ENCODE assay signal across 22 cellular contexts in the genomic region with DNA sequence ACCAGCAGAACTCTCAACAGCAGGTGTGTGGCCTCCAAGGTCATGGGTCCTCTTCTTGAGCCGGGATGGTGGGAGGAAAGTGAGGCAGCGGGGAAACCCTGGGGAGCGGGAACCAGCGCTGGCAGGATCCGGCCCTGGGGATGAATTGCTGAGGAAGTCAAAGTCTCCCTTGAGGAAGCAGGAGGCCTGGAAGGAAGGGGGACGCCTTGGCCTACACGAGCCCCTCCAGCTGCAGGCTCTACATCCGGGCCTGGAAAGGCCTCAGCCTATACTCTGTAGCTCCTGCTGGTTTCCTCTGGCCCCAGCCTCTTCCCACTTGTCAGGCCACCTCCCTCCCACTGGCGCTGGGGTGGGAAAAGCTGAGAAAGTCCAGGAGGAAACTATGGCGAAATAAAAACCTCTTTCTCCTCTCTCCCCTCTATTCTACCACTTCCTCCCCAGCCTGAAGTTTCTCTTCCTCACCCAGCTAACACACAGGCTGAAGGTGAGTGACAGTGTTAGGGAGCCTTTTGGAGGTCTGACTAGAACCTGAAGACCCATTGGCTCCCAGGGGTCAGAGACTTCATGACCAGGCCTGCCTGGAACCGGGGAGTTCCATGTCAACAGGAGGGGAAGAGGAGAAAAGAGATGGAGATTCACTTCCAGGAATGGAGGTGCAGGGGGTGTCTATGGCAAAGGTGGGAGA. TPM values are rescaled to one million over a fixed set of nuclear protein-coding genes. Genes with fewer than 3 reads are reported as not detected.
DNase-seq lines count a peak whose midpoint lies in the region; ATAC-seq and TF ChIP-seq lines count a peak whose summit lies in the region.
"Had no signal": no experiment of that assay in that cellular context is flagged by ENCODE, and none has a peak within 500 bp of the region (broad histone marks: within the 10 kb centered on the region; RNA-seq: fewer than 3 reads in every experiment).

No MANE protein-coding gene starts in this region.

- in situ Hi-C loops in KBM-7 (cut with MboI; ENCODE audit: low pct_unique_long_range_greater_than_20kb, low sequenced_read_pairs) = no loop called here

- H3K9me3 ChIP-seq in OCI-LY7 (ENCODE audit: low read length) = peaks cover 16% of the 10 kb centered on the region; the same call in 1 of the 2 replicates
- H3K9me3 ChIP-seq: uterus had no signal

- no peaks in the 10 kb centered on the region for H3K79me2 ChIP-seq in OCI-LY7 (ENCODE audit: insufficient read depth, low read depth, low read length)

- H3K27ac Mint-ChIP-seq in CD14-positive monocyte (peak overlapping the region; percentile 93 to 99 (median 97)), memory B cell (peak overlapping the region; percentile 61), Calu3 (ENCODE audit: unreplicated experiment) (no peak overlapping the region)
- H3K27ac Mint-ChIP-seq: endodermal cell, HFFc6 had no signal

- peak overlapping the region; percentile 55; the same call in 1 of the 2 replicates for H2AFZ ChIP-seq in OCI-LY7 (ENCODE audit: low read length)

- H3K4me1 ChIP-seq in OCI-LY7 (ENCODE audit: insufficient read depth, low read length, poor library complexity, severe bottlenecking) = peaks cover 30% of the 10 kb centered on the region
- H3K4me1 ChIP-seq: uterus had no signal

- POLR2A ChIA-PET in OCI-LY7 (lab: Charles Lee) = interaction anchor here (0.6 to 3.4 kb wide), 5 partner anchors 10 to 1560 kb away, joined by 3 to 16 read pairs (median 7); partner anchors contain the start of genes TBCC and TREML2

- peaks cover 20% of the 10 kb centered on the region for H3K36me3 ChIP-seq in OCI-LY7 (ENCODE audit: insufficient read depth, low read length)
- H3K36me3 ChIP-seq: uterus had no signal

- H3K9me3 Mint-ChIP-seq in CD14-positive monocyte (peaks cover 12 to 21% (median 15%) of the 10 kb centered on the region in 7 donors), memory B cell (peaks cover 2% of the 10 kb centered on the region), Calu3 (ENCODE audit: low read depth, unreplicated experiment) (no peaks in the 10 kb centered on the region)
- H3K9me3 Mint-ChIP-seq: activated naive CD4-positive, alpha-beta T cell treated with anti-CD3 and anti-CD28 coated beads, Interleukin-2, amount 50 U/mL, for 24 hours; activated T-cell treated with anti-CD3 and anti-CD28 coated beads, Interleukin-2, amount 50 U/mL, for 4 hours had no signal

- peak; percentile 34 to 45 for DNase-seq in NOMO-1 (lab: John Stamatoyannopoulos, UW; ENCODE audit: unreplicated experiment in 2 of 2)
- no peak for DNase-seq in NOMO-1 treated with dmso at 0.1 percent for 144 hours (lab: John Stamatoyannopoulos, UW; ENCODE audit: unreplicated experiment)
- no peak for DNase-seq in CD14-positive monocyte (ENCODE audit: low spot score)
- peak; percentile 14 for DNase-seq in OCI-LY7 (ENCODE audit: low spot score)
- no peak for DNase-seq in memory B cell (ENCODE audit: low spot score in 2 of 2)
- no peak for DNase-seq in KBM-7
- DNase-seq in DMS79 treated with DMSO at 0.1 percent for 48 hours (lab: John Stamatoyannopoulos, UW) = no peak
- no peak for DNase-seq in Calu3
- DNase-seq: activated T-cell treated with anti-CD3 and anti-CD28 coated beads, Interleukin-2, amount 50 U/mL, for 4 hours; endodermal cell; HFFc6; left colon; NCI-H526 treated with DMSO at 0.1 percent for 48 hours; SIG-M5; stimulated activated CD4-positive, alpha-beta T cell treated with anti-CD3 and anti-CD28 coated beads, Interleukin-4, amount 100 ng/mL, for 4 hours; uterus had no signal

- ATAC-seq in memory B cell (ENCODE audit: low read depth) = peak; percentile 43
- ATAC-seq: activated T-cell treated with anti-CD3 and anti-CD28 coated beads, Interleukin-2, amount 50 U/mL, for 4 hours; left colon had no signal

- CTCF ChIA-PET in OCI-LY7 (lab: Charles Lee; ENCODE audit: unreplicated experiment) (interaction anchor here (1.0 kb wide), 2 partner anchors 10 to 14 kb away, joined by 3 read pairs; partner anchors contain the start of gene TREML2), Calu3 (lab: Charles Lee) (no interaction called here)

- no peaks in the 10 kb centered on the region for H3K9me2 ChIP-seq in OCI-LY7 (ENCODE audit: insufficient read depth, low read length)

- no peaks in the 10 kb centered on the region for H4K20me1 ChIP-seq in OCI-LY7 (ENCODE audit: insufficient read depth, low read length)

- 0 out of 2 replicates have a peak overlapping the region, but pooled peaks have one; percentile 18 for H3K4me2 ChIP-seq in OCI-LY7 (ENCODE audit: low read length)

- BruUV-seq in OCI-LY7 (replicated peaks; lab: Mats Ljungman, UMichigan) (no TSS peak), Calu3 (replicated peaks; lab: Mats Ljungman, UMichigan) (no TSS peak)

- H3K27ac ChIP-seq in OCI-LY7 (ENCODE audit: low read depth, low read length, poor library complexity, severe bottlenecking) = no peak overlapping the region
- H3K27ac ChIP-seq: 22Rv1, uterus had no signal

- H3K4me3 Mint-ChIP-seq in CD14-positive monocyte = peak overlapping the region; percentile 64 to 71
- H3K4me3 Mint-ChIP-seq in memory B cell = peak overlapping the region; percentile 45
- no peak overlapping the region for H3K4me3 Mint-ChIP-seq in Calu3 (ENCODE audit: low read depth, unreplicated experiment)
- H3K4me3 Mint-ChIP-seq: activated naive CD4-positive, alpha-beta T cell treated with anti-CD3 and anti-CD28 coated beads, Interleukin-2, amount 50 U/mL, for 24 hours; activated T-cell treated with anti-CD3 and anti-CD28 coated beads, Interleukin-2, amount 50 U/mL, for 4 hours; endodermal cell; HFFc6 had no signal

- H3K4me1 Mint-ChIP-seq in CD14-positive monocyte (peaks cover 74% of the 10 kb centered on the region), memory B cell (peaks cover 29% of the 10 kb centered on the region), Calu3 (ENCODE audit: low read depth, unreplicated experiment) (no peaks in the 10 kb centered on the region)

- TF ChIP-seq CTCF in CD14-positive monocyte (IDR thresholded peaks at IDR 0.05) = no peak
- no peak for TF ChIP-seq CTCF in OCI-LY7 (conservative IDR thresholded peaks at IDR 0.05; ENCODE audit: low read length)
- TF ChIP-seq CTCF in Calu3 (IDR thresholded peaks at IDR 0.05; ENCODE audit: unreplicated experiment) = no peak

- intact Hi-C loops in CD14-positive monocyte (cut with micrococcal nuclease) (loop anchor here (5.0 to 10.0 kb wide), 2 partner anchors 41 to 99 kb away; partner anchors contain the start of genes TREM1 (in 1 of the 2) and TREML4 (in 1 of the 2)), OCI-LY7 (cut with micrococcal nuclease; ENCODE audit: unreplicated experiment) (no loop called here), Calu3 (cut with micrococcal nuclease; ENCODE audit: unreplicated experiment) (no loop called here)

- H3K4me3 ChIP-seq in OCI-LY7 (ENCODE audit: low read depth, low read length, poor library complexity, severe bottlenecking) = no peak overlapping the region
- H3K4me3 ChIP-seq: uterus had no signal

- peaks cover 0 to 2% (median 0%) of the 10 kb centered on the region in 3 donors for H3K27me3 Mint-ChIP-seq in CD14-positive monocyte (ENCODE audit: low read depth in 3 of 3)
- no peaks in the 10 kb centered on the region for H3K27me3 Mint-ChIP-seq in memory B cell
- peaks cover 48% of the 10 kb centered on the region for H3K27me3 Mint-ChIP-seq in Calu3 (ENCODE audit: unreplicated experiment)
- H3K27me3 Mint-ChIP-seq: activated naive CD4-positive, alpha-beta T cell treated with anti-CD3 and anti-CD28 coated beads, Interleukin-2, amount 50 U/mL, for 24 hours had no signal

- H3K36me3 Mint-ChIP-seq in CD14-positive monocyte (peaks cover 9 to 21% of the 10 kb centered on the region in 2 donors), memory B cell (peaks cover 9% of the 10 kb centered on the region), Calu3 (ENCODE audit: insufficient read depth, unreplicated experiment) (no peaks in the 10 kb centered on the region)
- H3K36me3 Mint-ChIP-seq: activated naive CD4-positive, alpha-beta T cell treated with anti-CD3 and anti-CD28 coated beads, Interleukin-2, amount 50 U/mL, for 24 hours had no signal

RNA-seq across cellular contexts. Expression of gene TREML2, which starts 14.8 kb away (rescaled TPM):
- 1 to 10 TPM in 1 of 2 donors, under 1 TPM in 1; 0.89 to 1.1 TPM for polyA plus RNA-seq in CD14-positive monocyte
- 5.5 and 6.2 TPM in 2 replicates for total RNA-seq in OCI-LY7 (2014; rRNA removed; shearing (Covaris generic))
- 15.1 and 17.4 TPM in 2 replicates for total RNA-seq in OCI-LY7 (2022)
- not detected in 2 replicates for total RNA-seq in Calu3 (2022)
- total RNA-seq: endodermal cell, HFFc6, MCF 10A, mucosa of gallbladder had no signal

RNA-seq across cellular contexts. Expression of gene TREM2, which starts 23.2 kb away (rescaled TPM):
- polyA plus RNA-seq in CD14-positive monocyte = under 1 TPM; 0.54 to 0.78 TPM
- not detected in 2 replicates for total RNA-seq in OCI-LY7 (2014; rRNA removed; shearing (Covaris generic))
- total RNA-seq in OCI-LY7 (2022) = not detected in 2 replicates
- total RNA-seq in Calu3 (2022) = not detected in 2 replicates
- total RNA-seq: activated T-cell treated with anti-CD3 and anti-CD28 coated beads, Interleukin-2, amount 50 U/mL, for 4 hours; endodermal cell; HFFc6; T-helper 1 cell treated with Interleukin-12 subunit alpha and Interleukin-12 subunit beta and Interleukin-4 antibody, amounts not matched to agents 30 ng/mL and 1 ng/mL, for 36 hours had no signal

RNA-seq across cellular contexts. Expression of gene TREML1, which starts 32.0 kb away (rescaled TPM):
- 1 to 10 TPM; 2.6 to 3.6 TPM for polyA plus RNA-seq in CD14-positive monocyte
- not detected in 2 replicates for total RNA-seq in OCI-LY7 (2014; rRNA removed; shearing (Covaris generic))
- total RNA-seq in OCI-LY7 (2022) (not detected in 2 replicates), Calu3 (2022) (not detected in 2 replicates)
- total RNA-seq: activated T-cell treated with anti-CD3 and anti-CD28 coated beads, Interleukin-2, amount 50 U/mL, for 4 hours; HFFc6; left colon; MCF 10A; T-helper 1 cell treated with Interleukin-12 subunit alpha and Interleukin-12 subunit beta and Interleukin-4 antibody, amounts not matched to agents 30 ng/mL and 1 ng/mL, for 36 hours had no signal

RNA-seq across cellular contexts. Expression of gene TREML4, which starts 42.0 kb away (rescaled TPM):
- polyA plus RNA-seq in CD14-positive monocyte = not detected
- not detected in 2 replicates for total RNA-seq in OCI-LY7 (2014; rRNA removed; shearing (Covaris generic))
- not detected in 2 replicates for total RNA-seq in OCI-LY7 (2022)
- total RNA-seq in Calu3 (2022) = not detected in 2 replicates
- total RNA-seq: activated T-cell treated with anti-CD3 and anti-CD28 coated beads, Interleukin-2, amount 50 U/mL, for 4 hours; endodermal cell; HFFc6; left colon; MCF 10A; mucosa of gallbladder; subcutaneous adipose tissue; T-helper 1 cell treated with Interleukin-12 subunit alpha and Interleukin-12 subunit beta and Interleukin-4 antibody, amounts not matched to agents 30 ng/mL and 1 ng/mL, for 36 hours; uterus had no signal

Comparison
In these comparisons a context has a peak if more than half of its experiments do, and no peak if none do; other contexts are left out.
1. DNase-seq: peak in NOMO-1 (2 of 2) and OCI-LY7 (single experiment); none in NOMO-1 treated with dmso at 0.1 percent for 144 hours (single experiment), CD14-positive monocyte (single experiment), memory B cell (0 of 2), KBM-7 (single experiment), DMS79 treated with DMSO at 0.1 percent for 48 hours (single experiment) and Calu3 (single experiment).
2. intact Hi-C loops: an anchor here in CD14-positive monocyte (5.0 to 10.0 kb wide); none called in OCI-LY7 and Calu3.